8 cellular contexts compared by ENCODE assay signal in the genomic region with DNA sequence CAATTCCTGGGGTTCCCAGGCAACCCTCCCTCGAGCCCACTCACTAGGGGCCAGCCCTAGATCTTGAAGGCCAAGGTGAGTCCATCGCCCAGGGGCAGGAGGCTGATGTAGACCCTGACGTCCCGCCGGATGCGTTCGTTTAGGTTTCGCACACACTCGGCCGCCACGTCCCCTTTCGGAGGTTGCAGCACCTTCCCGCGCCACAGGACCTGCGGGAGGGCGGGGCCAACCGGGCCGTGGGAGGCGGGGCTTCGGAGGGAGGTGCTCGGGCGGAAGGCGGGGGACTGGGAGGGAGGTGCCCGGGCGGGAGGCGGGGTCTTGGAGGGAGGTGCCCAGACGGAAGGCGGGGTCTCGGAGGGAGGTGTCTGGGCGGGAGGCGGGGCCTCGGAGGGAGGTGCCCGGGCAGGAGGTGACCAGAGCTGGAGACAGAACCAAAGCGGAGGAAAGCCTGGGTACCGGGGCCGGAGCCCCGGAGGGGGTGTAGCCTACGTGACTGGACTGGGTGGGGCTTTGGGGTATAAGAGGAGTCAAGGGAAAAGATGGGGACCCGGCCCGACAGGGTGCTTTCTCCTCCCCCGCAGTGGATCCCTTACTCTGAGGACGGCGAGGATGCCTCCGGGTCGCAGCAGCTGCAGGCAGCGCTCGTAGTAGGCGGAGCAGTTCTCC. TPM values are rescaled to one million over a fixed set of nuclear protein-coding genes. Genes with fewer than 3 reads are reported as not detected.
DNase-seq lines count a peak whose midpoint lies in the region; ATAC-seq and TF ChIP-seq lines count a peak whose summit lies in the region.

No MANE protein-coding gene starts in this region.

- peak; percentile 94 for DNase-seq in COLO829 (ENCODE audit: low spot score)
- peak; percentile 98 to 99 (median 99) for DNase-seq in Peyer's patch
- peak; percentile 97 to 98 for DNase-seq in activated T-helper 1 cell treated with anti-CD3 and anti-CD28 coated beads, Interleukin-2, amount 50 U/mL, for 16 hours (ENCODE audit: low read depth in 1 of 2, low spot score in 1 of 2)
- DNase-seq in fibroblast of gingiva (ENCODE audit: low read depth): peak; percentile 88
- DNase-seq in naive thymus-derived CD8-positive, alpha-beta T cell: peak; percentile 94 to 99 (median 98)

- H3K27me3 ChIP-seq in HUES64 (ENCODE audit: insufficient read depth, low read length): no peaks in the 10 kb centered on the region
- no peaks in the 10 kb centered on the region for H3K27me3 ChIP-seq in Peyer's patch

- WGBS in HUES64: 1% methylated on average over 48 of the region's 48 CpGs

- H3K27ac Mint-ChIP-seq in naive thymus-derived CD8-positive, alpha-beta T cell: peak overlapping the region; percentile 73 to 97 (median 92)
- H3K27ac Mint-ChIP-seq in stimulated activated memory B cell treated with anti-CD40 and anti-IgM and Interleukin-4, amounts not matched to agents 10 μg/mL and 1 μg/mL and 100 μg/mL, for 72 hours: peak overlapping the region; percentile 81

- H3K36me3 Mint-ChIP-seq in naive thymus-derived CD8-positive, alpha-beta T cell: peaks cover 5 to 32% (median 9%) of the 10 kb centered on the region in 3 donors
- H3K36me3 Mint-ChIP-seq in stimulated activated memory B cell treated with anti-CD40 and anti-IgM and Interleukin-4, amounts not matched to agents 10 μg/mL and 1 μg/mL and 100 μg/mL, for 72 hours: peaks cover 19% of the 10 kb centered on the region

- H3K9me3 Mint-ChIP-seq in naive thymus-derived CD8-positive, alpha-beta T cell: no peaks in the 10 kb centered on the region
- H3K9me3 Mint-ChIP-seq in stimulated activated memory B cell treated with anti-CD40 and anti-IgM and Interleukin-4, amounts not matched to agents 10 μg/mL and 1 μg/mL and 100 μg/mL, for 72 hours: no peaks in the 10 kb centered on the region

- TF ChIP-seq CTCF in Peyer's patch (IDR thresholded peaks at IDR 0.05): no peak

- peak overlapping the region; percentile 75 for H3K9ac ChIP-seq in HUES64 (ENCODE audit: low read depth, low read length)

- POLR2A ChIA-PET in naive thymus-derived CD8-positive, alpha-beta T cell (lab: Charles Lee): interaction anchor here (0.6 to 8.8 kb wide), 5 partner anchors 23 to 971 kb away, joined by 3 to 132 read pairs (median 8); partner anchors contain the start of genes SAMD8 and VDAC2

- peaks cover 9 to 33% (median 22%) of the 10 kb centered on the region in 4 donors for H3K4me1 Mint-ChIP-seq in naive thymus-derived CD8-positive, alpha-beta T cell
- H3K4me1 Mint-ChIP-seq in stimulated activated memory B cell treated with anti-CD40 and anti-IgM and Interleukin-4, amounts not matched to agents 10 μg/mL and 1 μg/mL and 100 μg/mL, for 72 hours: peaks cover 24% of the 10 kb centered on the region

- peak overlapping the region; percentile 72 to 90 (median 82) for H3K4me3 Mint-ChIP-seq in naive thymus-derived CD8-positive, alpha-beta T cell
- H3K4me3 Mint-ChIP-seq in stimulated activated memory B cell treated with anti-CD40 and anti-IgM and Interleukin-4, amounts not matched to agents 10 μg/mL and 1 μg/mL and 100 μg/mL, for 72 hours: peak overlapping the region; percentile 79

- H3K27ac ChIP-seq in HUES64 (ENCODE audit: low read depth, low read length) (peak overlapping the region; percentile 81; the same call in 1 of the 2 replicates), Peyer's patch (peak overlapping the region; percentile 81 to 92 (median 87))

- peaks cover 0 to 1% (median 0%) of the 10 kb centered on the region in 5 donors for H3K27me3 Mint-ChIP-seq in naive thymus-derived CD8-positive, alpha-beta T cell
- H3K27me3 Mint-ChIP-seq in stimulated activated memory B cell treated with anti-CD40 and anti-IgM and Interleukin-4, amounts not matched to agents 10 μg/mL and 1 μg/mL and 100 μg/mL, for 72 hours: no peaks in the 10 kb centered on the region

- H3K4me3 ChIP-seq in HUES64 (ENCODE audit: low read length) (peak overlapping the region; percentile 67), Peyer's patch (peak overlapping the region; percentile 68 to 85 (median 72))

- no peaks in the 10 kb centered on the region for H3K9me3 ChIP-seq in HUES64 (ENCODE audit: insufficient read depth, low read depth, low read length)
- no peaks in the 10 kb centered on the region for H3K9me3 ChIP-seq in Peyer's patch

- H3K36me3 ChIP-seq in HUES64 (ENCODE audit: insufficient read depth, low read length) (peaks cover 37% of the 10 kb centered on the region), Peyer's patch (peaks cover 0 to 29% (median 0%) of the 10 kb centered on the region in 3 donors)

- H3K4me1 ChIP-seq in HUES64 (ENCODE audit: insufficient read depth, low read length) (0 out of 2 replicates have a peak, but pooled peaks cover 3% of the 10 kb centered on the region), Peyer's patch (peaks cover 0 to 35% (median 8%) of the 10 kb centered on the region in 4 donors)

- peak in 1 of 2 donors; percentile 52 for TF ChIP-seq POLR2A in Peyer's patch (IDR thresholded peaks at IDR 0.05)

- ATAC-seq in GM21423 (IDR thresholded peaks at IDR 0.05; ENCODE audit: unreplicated experiment): peak; percentile 49
- peak; percentile 68 to 69 for ATAC-seq in naive thymus-derived CD8-positive, alpha-beta T cell
- ATAC-seq in stimulated activated memory B cell treated with anti-CD40 and anti-IgM and Interleukin-4, amounts not matched to agents 10 μg/mL and 1 μg/mL and 100 μg/mL, for 72 hours: peak; percentile 91

RNA-seq across cellular contexts. Expression of gene COMTD1, which starts 1.6 kb away (rescaled TPM):
- polyA plus RNA-seq in HUES64 (2013, experiment 1 of 2): 15.6 TPM
- 14.8 TPM for polyA plus RNA-seq in HUES64 (2013, experiment 2 of 2)
- 100 to 1,000 TPM in 3 of 4 donors, 10 to 100 TPM in 1; 86.6 to 205 (median 147) TPM for total RNA-seq in Peyer's patch
- total RNA-seq in naive thymus-derived CD8-positive, alpha-beta T cell: 10 to 100 TPM; 13.7 to 16.1 TPM
- polyA plus RNA-seq in naive thymus-derived CD8-positive, alpha-beta T cell: 10 to 100 TPM in 1 of 3 donors, 1 to 10 TPM in 2; 8.1 to 26.0 (median 9.4) TPM

RNA-seq across cellular contexts. Expression of gene VDAC2, which starts 23.6 kb away (rescaled TPM):
- 214 TPM for polyA plus RNA-seq in HUES64 (2013, experiment 1 of 2)
- polyA plus RNA-seq in HUES64 (2013, experiment 2 of 2): 228 TPM
- 100 to 1,000 TPM; 118 to 152 (median 138) TPM for total RNA-seq in Peyer's patch
- total RNA-seq in naive thymus-derived CD8-positive, alpha-beta T cell: 10 to 100 TPM; 86.8 to 93.7 TPM
- 100 to 1,000 TPM; 145 to 155 (median 151) TPM for polyA plus RNA-seq in naive thymus-derived CD8-positive, alpha-beta T cell

Comparison
In these comparisons a context has a peak if more than half of its experiments do, and no peak if none do; other contexts are left out.
1. Peak in every context shown above with its lines: DNase-seq, ATAC-seq, H3K4me3 ChIP-seq and H3K27ac ChIP-seq.
2. RNA of gene COMTD1, which starts 1.6 kb away (total RNA-seq): 86.6 to 205 TPM in Peyer's patch; 13.7 to 16.1 TPM in naive thymus-derived CD8-positive, alpha-beta T cell; every median in the first group is over 4 times any median in the second.